9 cellular contexts compared by ENCODE assay signal in the genomic region with DNA sequence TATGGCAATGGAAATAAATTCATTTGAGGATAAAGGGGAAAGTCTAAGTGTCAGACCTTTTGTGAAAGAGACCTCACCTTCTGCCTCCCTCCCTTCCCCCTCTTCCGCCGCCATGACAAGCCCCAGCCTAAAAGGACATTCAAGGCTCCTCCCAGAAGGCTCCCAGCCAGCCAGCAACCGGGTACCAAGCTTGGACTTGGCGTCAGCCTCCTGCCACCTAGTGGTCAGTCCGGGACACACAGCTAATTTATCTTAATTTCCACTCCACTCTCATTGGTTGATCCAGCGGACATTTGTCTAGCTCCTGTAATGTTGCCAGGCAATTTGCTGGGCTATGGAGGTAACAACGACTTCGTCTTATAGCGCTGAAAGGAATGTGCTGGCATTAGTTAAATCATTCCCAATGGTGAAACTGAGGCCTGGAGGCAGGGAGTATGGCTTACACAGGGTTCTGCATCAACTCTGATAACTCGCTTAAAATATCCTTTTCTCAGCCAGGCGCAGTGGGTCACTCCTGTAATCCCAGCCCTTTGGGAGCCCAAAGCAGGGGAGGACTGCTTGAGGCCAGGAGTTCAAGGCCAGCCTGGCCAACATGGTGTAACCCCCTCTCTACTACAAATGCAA. TPM values are rescaled to one million over a fixed set of nuclear protein-coding genes. Genes with fewer than 3 reads are reported as not detected.
A peak's percentile ranks its signal among the peaks of the same experiment; 100 is the strongest.
DNase-seq lines count a peak whose midpoint lies in the region; ATAC-seq and TF ChIP-seq lines count a peak whose summit lies in the region.
"Had no signal": no experiment of that assay in that cellular context is flagged by ENCODE, and none has a peak within 500 bp of the region (broad histone marks: within the 10 kb centered on the region; RNA-seq: fewer than 3 reads in every experiment).

No MANE protein-coding gene starts in this region.

- 15% methylated on average over 11 of the region's 11 CpGs for WGBS in suprapubic skin

- intact Hi-C loops in PC-9 (cut with micrococcal nuclease; ENCODE audit: unreplicated experiment), result loop anchor here (1.0 to 10.0 kb wide), 3 partner anchors 328 to 1602 kb away; a partner anchor contains a TSS

- BruUV-seq in PC-9 (replicated peaks; lab: Mats Ljungman, UMichigan), result no TSS peak

- H2AFZ ChIP-seq in PC-9 (no peak overlapping the region), neuron (ENCODE audit: low read depth, low read length) (peak overlapping the region; percentile 34)

- H3K36me3 ChIP-seq in PC-9 (ENCODE audit: low read depth), result no peaks in the 10 kb centered on the region
- no peaks in the 10 kb centered on the region for H3K36me3 ChIP-seq in neuron (ENCODE audit: insufficient read depth, low read length)
- no peaks in the 10 kb centered on the region for H3K36me3 ChIP-seq in suprapubic skin

- H3K27ac ChIP-seq in PC-9, result no peak overlapping the region
- no peak overlapping the region for H3K27ac ChIP-seq in suprapubic skin

- H3K9me2 ChIP-seq in PC-9 (ENCODE audit: insufficient read depth), result no peaks in the 10 kb centered on the region

- no peak for TF ChIP-seq EP300 in suprapubic skin (IDR thresholded peaks at IDR 0.05)

- H3K4me3 ChIP-seq in PC-9, result no peak overlapping the region
- peak overlapping the region; percentile 15 for H3K4me3 ChIP-seq in fibroblast of the aortic adventitia (ENCODE audit: low read depth, low read length)
- no peak overlapping the region for H3K4me3 ChIP-seq in neuron (ENCODE audit: low read length)
- H3K4me3 ChIP-seq in suprapubic skin, result no peak overlapping the region

- POLR2A ChIA-PET in PC-9 (lab: Charles Lee; ENCODE audit: unreplicated experiment), result no interaction called here

- peak; percentile 100 for ATAC-seq in GM21737 (IDR thresholded peaks at IDR 0.05; ENCODE audit: unreplicated experiment)

- in situ Hi-C loops in KBM-7 (cut with MboI; ENCODE audit: low pct_unique_long_range_greater_than_20kb, low sequenced_read_pairs), result no loop called here

- CTCF ChIA-PET in PC-9 (lab: Charles Lee), result interaction anchor here (1.9 kb wide), 1 partner anchor 326 kb away, joined by 5 read pairs; no protein-coding TSS in a partner anchor

- H3K4me2 ChIP-seq in PC-9, result no peak overlapping the region

- TF ChIP-seq CTCF in PC-9 (conservative IDR thresholded peaks at IDR 0.05), result peak; percentile 91
- peak; percentile 80 for TF ChIP-seq CTCF in fibroblast of the aortic adventitia (IDR thresholded peaks at IDR 0.05; ENCODE audit: insufficient read depth, low read length)
- TF ChIP-seq CTCF in suprapubic skin (IDR thresholded peaks at IDR 0.05), result peak in 1 of 2 donors; percentile 76

- no peaks in the 10 kb centered on the region for H4K20me1 ChIP-seq in PC-9 (ENCODE audit: insufficient read depth)

- H3K9me3 ChIP-seq in PC-9 (ENCODE audit: insufficient read depth, low read depth) (no peaks in the 10 kb centered on the region), neuron (ENCODE audit: low read length) (no peaks in the 10 kb centered on the region), suprapubic skin (no peaks in the 10 kb centered on the region)

- H3K79me2 ChIP-seq in PC-9 (ENCODE audit: low read depth), result no peaks in the 10 kb centered on the region

- DNase-seq in EH (ENCODE audit: low read depth), result peak; percentile 65
- DNase-seq in KBM-7, result peak; percentile 86
- DNase-seq in PC-9, result peak; percentile 57 to 63
- DNase-seq in activated T-cell treated with anti-CD3 and anti-CD28 coated beads, Interleukin-2, amount 50 U/mL, for 48 hours, result peak; percentile 78 to 82
- DNase-seq in fibroblast of the aortic adventitia (ENCODE audit: low read depth), result peak; percentile 92
- peak; percentile 88 to 89 for DNase-seq in suprapubic skin (ENCODE audit: low spot score in 2 of 2)

- TF ChIP-seq POLR2A in suprapubic skin (IDR thresholded peaks at IDR 0.05), result no peak

- H3K4me1 ChIP-seq in PC-9 (replicated peaks; ENCODE audit: insufficient read depth) (no peaks in the 10 kb centered on the region), neuron (ENCODE audit: insufficient read depth, low read length) (peaks cover 7% of the 10 kb centered on the region), suprapubic skin (no peaks in the 10 kb centered on the region)

- no peaks in the 10 kb centered on the region for H3F3A ChIP-seq in PC-9 (ENCODE audit: insufficient read depth, low read depth)

- H3K27me3 ChIP-seq in PC-9 (ENCODE audit: insufficient read depth, low read depth) (peaks cover 15% of the 10 kb centered on the region), neuron (ENCODE audit: insufficient read depth, low read length) (no peaks in the 10 kb centered on the region), suprapubic skin (no peaks in the 10 kb centered on the region)

RNA-seq across cellular contexts. Expression of a gene that starts 19.3 kb away (rescaled TPM):
- not detected in 2 replicates for total RNA-seq in PC-9 (2021)
- total RNA-seq in fibroblast of the aortic adventitia (ENCODE audit: low replicate concordance), result not detected in 2 replicates
- not detected for total RNA-seq in suprapubic skin
- total RNA-seq: mononuclear cell had no signal
